In the genomic region with DNA sequence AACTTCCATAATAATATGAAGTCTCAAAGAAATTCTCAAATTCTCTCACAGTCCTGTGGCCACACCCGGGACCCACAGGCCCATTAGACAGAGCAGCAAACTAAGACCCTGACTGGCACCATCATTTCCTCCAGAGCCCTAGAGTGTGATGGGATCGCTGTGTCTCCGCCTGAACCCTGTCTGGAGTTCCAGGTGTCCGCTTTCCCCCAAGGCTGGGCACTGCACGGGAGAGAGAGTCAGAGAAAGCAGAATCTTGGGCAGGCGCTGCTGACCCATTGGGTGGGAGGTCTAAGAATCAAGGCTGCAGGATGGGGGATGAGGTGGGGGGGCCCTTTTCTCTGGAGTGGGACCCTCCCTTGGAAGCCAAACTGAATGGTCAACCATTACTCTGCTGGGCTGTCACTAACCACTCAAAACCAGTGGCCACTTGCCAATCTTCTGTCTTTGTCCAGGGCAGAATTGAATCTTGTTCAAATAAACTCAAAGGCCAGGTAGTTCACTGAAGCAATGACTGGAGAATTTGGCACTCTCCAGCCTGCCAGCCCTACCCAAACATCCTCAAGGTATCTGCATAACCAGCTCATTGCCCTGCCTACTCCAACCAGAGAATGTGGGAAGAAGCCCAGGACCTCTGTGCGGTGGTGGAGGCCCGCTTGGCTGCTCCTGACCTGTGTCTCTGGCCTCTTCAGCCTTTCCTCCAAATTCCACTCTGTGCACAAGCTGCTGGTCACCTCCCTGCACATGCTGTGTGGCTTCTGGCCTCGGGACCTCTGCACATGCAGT, we compare ENCODE assay signal across 1 cellular context.
TF ChIP-seq lines count a peak whose summit lies in the region.

No MANE protein-coding gene starts in this region.

TF ChIP-seq in HepG2, 621 proteins besides CTCF, POLR2A, EP300 and RAD21 (continued from another document and continues in another):
- TF ChIP-seq, protein P1, sequence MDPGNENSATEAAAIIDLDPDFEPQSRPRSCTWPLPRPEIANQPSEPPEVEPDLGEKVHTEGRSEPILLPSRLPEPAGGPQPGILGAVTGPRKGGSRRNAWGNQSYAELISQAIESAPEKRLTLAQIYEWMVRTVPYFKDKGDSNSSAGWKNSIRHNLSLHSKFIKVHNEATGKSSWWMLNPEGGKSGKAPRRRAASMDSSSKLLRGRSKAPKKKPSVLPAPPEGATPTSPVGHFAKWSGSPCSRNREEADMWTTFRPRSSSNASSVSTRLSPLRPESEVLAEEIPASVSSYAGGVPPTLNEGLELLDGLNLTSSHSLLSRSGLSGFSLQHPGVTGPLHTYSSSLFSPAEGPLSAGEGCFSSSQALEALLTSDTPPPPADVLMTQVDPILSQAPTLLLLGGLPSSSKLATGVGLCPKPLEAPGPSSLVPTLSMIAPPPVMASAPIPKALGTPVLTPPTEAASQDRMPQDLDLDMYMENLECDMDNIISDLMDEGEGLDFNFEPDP (CRISPR knock-in tag; conservative IDR thresholded peaks at IDR 0.05), result no peak
- TF ChIP-seq ZNF781 (CRISPR knock-in tag; IDR thresholded peaks at IDR 0.05; ENCODE audit: borderline replicate concordance, not compliant biosample characterization) (no peak), DPF2 (CRISPR knock-in tag; IDR thresholded peaks at IDR 0.05; ENCODE audit: borderline replicate concordance, low read depth) (no peak), ADNP (CRISPR knock-in tag; IDR thresholded peaks at IDR 0.05) (no peak), ZNF160 (CRISPR knock-in tag; IDR thresholded peaks at IDR 0.05) (no peak), MATR3 (CRISPR knock-in tag; IDR thresholded peaks at IDR 0.05) (no peak), ESRRA (CRISPR knock-in tag; IDR thresholded peaks at IDR 0.05; ENCODE audit: low read depth) (no peak), NR2F1 (CRISPR knock-in tag; IDR thresholded peaks at IDR 0.05) (no peak), FOXK1 (CRISPR knock-in tag; IDR thresholded peaks at IDR 0.05; ENCODE audit: borderline replicate concordance, low read depth) (no peak)
- TF ChIP-seq, protein P2, sequence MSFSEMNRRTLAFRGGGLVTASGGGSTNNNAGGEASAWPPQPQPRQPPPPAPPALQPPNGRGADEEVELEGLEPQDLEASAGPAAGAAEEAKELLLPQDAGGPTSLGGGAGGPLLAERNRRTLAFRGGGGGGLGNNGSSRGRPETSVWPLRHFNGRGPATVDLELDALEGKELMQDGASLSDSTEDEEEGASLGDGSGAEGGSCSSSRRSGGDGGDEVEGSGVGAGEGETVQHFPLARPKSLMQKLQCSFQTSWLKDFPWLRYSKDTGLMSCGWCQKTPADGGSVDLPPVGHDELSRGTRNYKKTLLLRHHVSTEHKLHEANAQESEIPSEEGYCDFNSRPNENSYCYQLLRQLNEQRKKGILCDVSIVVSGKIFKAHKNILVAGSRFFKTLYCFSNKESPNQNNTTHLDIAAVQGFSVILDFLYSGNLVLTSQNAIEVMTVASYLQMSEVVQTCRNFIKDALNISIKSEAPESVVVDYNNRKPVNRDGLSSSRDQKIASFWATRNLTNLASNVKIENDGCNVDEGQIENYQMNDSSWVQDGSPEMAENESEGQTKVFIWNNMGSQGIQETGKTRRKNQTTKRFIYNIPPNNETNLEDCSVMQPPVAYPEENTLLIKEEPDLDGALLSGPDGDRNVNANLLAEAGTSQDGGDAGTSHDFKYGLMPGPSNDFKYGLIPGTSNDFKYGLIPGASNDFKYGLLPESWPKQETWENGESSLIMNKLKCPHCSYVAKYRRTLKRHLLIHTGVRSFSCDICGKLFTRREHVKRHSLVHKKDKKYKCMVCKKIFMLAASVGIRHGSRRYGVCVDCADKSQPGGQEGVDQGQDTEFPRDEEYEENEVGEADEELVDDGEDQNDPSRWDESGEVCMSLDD (CRISPR knock-in tag; IDR thresholded peaks at IDR 0.05; ENCODE audit: borderline replicate concordance), result no peak
- TF ChIP-seq, protein P3, sequence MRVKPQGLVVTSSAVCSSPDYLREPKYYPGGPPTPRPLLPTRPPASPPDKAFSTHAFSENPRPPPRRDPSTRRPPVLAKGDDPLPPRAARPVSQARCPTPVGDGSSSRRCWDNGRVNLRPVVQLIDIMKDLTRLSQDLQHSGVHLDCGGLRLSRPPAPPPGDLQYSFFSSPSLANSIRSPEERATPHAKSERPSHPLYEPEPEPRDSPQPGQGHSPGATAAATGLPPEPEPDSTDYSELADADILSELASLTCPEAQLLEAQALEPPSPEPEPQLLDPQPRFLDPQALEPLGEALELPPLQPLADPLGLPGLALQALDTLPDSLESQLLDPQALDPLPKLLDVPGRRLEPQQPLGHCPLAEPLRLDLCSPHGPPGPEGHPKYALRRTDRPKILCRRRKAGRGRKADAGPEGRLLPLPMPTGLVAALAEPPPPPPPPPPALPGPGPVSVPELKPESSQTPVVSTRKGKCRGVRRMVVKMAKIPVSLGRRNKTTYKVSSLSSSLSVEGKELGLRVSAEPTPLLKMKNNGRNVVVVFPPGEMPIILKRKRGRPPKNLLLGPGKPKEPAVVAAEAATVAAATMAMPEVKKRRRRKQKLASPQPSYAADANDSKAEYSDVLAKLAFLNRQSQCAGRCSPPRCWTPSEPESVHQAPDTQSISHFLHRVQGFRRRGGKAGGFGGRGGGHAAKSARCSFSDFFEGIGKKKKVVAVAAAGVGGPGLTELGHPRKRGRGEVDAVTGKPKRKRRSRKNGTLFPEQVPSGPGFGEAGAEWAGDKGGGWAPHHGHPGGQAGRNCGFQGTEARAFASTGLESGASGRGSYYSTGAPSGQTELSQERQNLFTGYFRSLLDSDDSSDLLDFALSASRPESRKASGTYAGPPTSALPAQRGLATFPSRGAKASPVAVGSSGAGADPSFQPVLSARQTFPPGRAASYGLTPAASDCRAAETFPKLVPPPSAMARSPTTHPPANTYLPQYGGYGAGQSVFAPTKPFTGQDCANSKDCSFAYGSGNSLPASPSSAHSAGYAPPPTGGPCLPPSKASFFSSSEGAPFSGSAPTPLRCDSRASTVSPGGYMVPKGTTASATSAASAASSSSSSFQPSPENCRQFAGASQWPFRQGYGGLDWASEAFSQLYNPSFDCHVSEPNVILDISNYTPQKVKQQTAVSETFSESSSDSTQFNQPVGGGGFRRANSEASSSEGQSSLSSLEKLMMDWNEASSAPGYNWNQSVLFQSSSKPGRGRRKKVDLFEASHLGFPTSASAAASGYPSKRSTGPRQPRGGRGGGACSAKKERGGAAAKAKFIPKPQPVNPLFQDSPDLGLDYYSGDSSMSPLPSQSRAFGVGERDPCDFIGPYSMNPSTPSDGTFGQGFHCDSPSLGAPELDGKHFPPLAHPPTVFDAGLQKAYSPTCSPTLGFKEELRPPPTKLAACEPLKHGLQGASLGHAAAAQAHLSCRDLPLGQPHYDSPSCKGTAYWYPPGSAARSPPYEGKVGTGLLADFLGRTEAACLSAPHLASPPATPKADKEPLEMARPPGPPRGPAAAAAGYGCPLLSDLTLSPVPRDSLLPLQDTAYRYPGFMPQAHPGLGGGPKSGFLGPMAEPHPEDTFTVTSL (CRISPR knock-in tag; IDR thresholded peaks at IDR 0.05; ENCODE audit: borderline replicate concordance), result 0 out of 2 replicates have a peak, but pooled peaks have one; percentile 27
- TF ChIP-seq, protein P4, sequence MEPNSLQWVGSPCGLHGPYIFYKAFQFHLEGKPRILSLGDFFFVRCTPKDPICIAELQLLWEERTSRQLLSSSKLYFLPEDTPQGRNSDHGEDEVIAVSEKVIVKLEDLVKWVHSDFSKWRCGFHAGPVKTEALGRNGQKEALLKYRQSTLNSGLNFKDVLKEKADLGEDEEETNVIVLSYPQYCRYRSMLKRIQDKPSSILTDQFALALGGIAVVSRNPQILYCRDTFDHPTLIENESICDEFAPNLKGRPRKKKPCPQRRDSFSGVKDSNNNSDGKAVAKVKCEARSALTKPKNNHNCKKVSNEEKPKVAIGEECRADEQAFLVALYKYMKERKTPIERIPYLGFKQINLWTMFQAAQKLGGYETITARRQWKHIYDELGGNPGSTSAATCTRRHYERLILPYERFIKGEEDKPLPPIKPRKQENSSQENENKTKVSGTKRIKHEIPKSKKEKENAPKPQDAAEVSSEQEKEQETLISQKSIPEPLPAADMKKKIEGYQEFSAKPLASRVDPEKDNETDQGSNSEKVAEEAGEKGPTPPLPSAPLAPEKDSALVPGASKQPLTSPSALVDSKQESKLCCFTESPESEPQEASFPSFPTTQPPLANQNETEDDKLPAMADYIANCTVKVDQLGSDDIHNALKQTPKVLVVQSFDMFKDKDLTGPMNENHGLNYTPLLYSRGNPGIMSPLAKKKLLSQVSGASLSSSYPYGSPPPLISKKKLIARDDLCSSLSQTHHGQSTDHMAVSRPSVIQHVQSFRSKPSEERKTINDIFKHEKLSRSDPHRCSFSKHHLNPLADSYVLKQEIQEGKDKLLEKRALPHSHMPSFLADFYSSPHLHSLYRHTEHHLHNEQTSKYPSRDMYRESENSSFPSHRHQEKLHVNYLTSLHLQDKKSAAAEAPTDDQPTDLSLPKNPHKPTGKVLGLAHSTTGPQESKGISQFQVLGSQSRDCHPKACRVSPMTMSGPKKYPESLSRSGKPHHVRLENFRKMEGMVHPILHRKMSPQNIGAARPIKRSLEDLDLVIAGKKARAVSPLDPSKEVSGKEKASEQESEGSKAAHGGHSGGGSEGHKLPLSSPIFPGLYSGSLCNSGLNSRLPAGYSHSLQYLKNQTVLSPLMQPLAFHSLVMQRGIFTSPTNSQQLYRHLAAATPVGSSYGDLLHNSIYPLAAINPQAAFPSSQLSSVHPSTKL (CRISPR knock-in tag; IDR thresholded peaks at IDR 0.05), result peak; percentile 49
- TF ChIP-seq, protein P5, sequence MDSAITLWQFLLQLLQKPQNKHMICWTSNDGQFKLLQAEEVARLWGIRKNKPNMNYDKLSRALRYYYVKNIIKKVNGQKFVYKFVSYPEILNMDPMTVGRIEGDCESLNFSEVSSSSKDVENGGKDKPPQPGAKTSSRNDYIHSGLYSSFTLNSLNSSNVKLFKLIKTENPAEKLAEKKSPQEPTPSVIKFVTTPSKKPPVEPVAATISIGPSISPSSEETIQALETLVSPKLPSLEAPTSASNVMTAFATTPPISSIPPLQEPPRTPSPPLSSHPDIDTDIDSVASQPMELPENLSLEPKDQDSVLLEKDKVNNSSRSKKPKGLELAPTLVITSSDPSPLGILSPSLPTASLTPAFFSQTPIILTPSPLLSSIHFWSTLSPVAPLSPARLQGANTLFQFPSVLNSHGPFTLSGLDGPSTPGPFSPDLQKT (CRISPR knock-in tag; IDR thresholded peaks at IDR 0.05; ENCODE audit: borderline replicate concordance), result no peak
- TF ChIP-seq, protein P6, sequence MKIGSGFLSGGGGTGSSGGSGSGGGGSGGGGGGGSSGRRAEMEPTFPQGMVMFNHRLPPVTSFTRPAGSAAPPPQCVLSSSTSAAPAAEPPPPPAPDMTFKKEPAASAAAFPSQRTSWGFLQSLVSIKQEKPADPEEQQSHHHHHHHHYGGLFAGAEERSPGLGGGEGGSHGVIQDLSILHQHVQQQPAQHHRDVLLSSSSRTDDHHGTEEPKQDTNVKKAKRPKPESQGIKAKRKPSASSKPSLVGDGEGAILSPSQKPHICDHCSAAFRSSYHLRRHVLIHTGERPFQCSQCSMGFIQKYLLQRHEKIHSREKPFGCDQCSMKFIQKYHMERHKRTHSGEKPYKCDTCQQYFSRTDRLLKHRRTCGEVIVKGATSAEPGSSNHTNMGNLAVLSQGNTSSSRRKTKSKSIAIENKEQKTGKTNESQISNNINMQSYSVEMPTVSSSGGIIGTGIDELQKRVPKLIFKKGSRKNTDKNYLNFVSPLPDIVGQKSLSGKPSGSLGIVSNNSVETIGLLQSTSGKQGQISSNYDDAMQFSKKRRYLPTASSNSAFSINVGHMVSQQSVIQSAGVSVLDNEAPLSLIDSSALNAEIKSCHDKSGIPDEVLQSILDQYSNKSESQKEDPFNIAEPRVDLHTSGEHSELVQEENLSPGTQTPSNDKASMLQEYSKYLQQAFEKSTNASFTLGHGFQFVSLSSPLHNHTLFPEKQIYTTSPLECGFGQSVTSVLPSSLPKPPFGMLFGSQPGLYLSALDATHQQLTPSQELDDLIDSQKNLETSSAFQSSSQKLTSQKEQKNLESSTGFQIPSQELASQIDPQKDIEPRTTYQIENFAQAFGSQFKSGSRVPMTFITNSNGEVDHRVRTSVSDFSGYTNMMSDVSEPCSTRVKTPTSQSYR (CRISPR knock-in tag; IDR thresholded peaks at IDR 0.05; ENCODE audit: borderline replicate concordance), result no peak
- TF ChIP-seq, protein P7, sequence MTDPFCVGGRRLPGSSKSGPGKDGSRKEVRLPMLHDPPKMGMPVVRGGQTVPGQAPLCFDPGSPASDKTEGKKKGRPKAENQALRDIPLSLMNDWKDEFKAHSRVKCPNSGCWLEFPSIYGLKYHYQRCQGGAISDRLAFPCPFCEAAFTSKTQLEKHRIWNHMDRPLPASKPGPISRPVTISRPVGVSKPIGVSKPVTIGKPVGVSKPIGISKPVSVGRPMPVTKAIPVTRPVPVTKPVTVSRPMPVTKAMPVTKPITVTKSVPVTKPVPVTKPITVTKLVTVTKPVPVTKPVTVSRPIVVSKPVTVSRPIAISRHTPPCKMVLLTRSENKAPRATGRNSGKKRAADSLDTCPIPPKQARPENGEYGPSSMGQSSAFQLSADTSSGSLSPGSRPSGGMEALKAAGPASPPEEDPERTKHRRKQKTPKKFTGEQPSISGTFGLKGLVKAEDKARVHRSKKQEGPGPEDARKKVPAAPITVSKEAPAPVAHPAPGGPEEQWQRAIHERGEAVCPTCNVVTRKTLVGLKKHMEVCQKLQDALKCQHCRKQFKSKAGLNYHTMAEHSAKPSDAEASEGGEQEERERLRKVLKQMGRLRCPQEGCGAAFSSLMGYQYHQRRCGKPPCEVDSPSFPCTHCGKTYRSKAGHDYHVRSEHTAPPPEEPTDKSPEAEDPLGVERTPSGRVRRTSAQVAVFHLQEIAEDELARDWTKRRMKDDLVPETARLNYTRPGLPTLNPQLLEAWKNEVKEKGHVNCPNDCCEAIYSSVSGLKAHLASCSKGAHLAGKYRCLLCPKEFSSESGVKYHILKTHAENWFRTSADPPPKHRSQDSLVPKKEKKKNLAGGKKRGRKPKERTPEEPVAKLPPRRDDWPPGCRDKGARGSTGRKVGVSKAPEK (CRISPR knock-in tag; IDR thresholded peaks at IDR 0.05; ENCODE audit: borderline replicate concordance), result no peak; the same call in 1 of the 2 replicates
- TF ChIP-seq, protein P8, sequence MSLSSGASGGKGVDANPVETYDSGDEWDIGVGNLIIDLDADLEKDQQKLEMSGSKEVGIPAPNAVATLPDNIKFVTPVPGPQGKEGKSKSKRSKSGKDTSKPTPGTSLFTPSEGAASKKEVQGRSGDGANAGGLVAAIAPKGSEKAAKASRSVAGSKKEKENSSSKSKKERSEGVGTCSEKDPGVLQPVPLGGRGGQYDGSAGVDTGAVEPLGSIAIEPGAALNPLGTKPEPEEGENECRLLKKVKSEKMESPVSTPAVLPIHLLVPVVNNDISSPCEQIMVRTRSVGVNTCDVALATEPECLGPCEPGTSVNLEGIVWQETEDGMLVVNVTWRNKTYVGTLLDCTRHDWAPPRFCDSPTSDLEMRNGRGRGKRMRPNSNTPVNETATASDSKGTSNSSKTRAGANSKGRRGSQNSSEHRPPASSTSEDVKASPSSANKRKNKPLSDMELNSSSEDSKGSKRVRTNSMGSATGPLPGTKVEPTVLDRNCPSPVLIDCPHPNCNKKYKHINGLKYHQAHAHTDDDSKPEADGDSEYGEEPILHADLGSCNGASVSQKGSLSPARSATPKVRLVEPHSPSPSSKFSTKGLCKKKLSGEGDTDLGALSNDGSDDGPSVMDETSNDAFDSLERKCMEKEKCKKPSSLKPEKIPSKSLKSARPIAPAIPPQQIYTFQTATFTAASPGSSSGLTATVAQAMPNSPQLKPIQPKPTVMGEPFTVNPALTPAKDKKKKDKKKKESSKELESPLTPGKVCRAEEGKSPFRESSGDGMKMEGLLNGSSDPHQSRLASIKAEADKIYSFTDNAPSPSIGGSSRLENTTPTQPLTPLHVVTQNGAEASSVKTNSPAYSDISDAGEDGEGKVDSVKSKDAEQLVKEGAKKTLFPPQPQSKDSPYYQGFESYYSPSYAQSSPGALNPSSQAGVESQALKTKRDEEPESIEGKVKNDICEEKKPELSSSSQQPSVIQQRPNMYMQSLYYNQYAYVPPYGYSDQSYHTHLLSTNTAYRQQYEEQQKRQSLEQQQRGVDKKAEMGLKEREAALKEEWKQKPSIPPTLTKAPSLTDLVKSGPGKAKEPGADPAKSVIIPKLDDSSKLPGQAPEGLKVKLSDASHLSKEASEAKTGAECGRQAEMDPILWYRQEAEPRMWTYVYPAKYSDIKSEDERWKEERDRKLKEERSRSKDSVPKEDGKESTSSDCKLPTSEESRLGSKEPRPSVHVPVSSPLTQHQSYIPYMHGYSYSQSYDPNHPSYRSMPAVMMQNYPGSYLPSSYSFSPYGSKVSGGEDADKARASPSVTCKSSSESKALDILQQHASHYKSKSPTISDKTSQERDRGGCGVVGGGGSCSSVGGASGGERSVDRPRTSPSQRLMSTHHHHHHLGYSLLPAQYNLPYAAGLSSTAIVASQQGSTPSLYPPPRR (CRISPR knock-in tag; IDR thresholded peaks at IDR 0.05; ENCODE audit: borderline replicate concordance), result no peak
